8 cellular contexts compared by ENCODE assay signal in genomic region chr16:14974656-14975417, GRCh38. TPM values are rescaled to one million over a fixed set of nuclear protein-coding genes. Genes with fewer than 3 reads are reported as not detected.
DNase-seq lines count a peak whose midpoint lies in the region; ATAC-seq, FAIRE-seq and TF ChIP-seq lines count a peak whose summit lies in the region.
"Not testable (repeated sequence)": the region's sequence is repeated elsewhere in the genome, so short reads cannot be mapped to it uniquely, and the experiment has no call there.

Gene PDXDC1 (plus strand): TSS chr16:14975026. CDS start chr16:14975200, 174 bp downstream.

- not testable (repeated sequence) for H3K9me3 Mint-ChIP-seq in activated T-helper 2 cell treated with anti-CD3 and anti-CD28 coated beads, Interferon-gamma antibody, Interleukin-2, Interleukin-4, amounts not matched to agents 10 μg/mL and 5 μg/mL and 100 μg/mL, durations not matched to agents 14 hours and 24 hours and 36 hours; natural killer cell

- peak within 1 kb of the TSS; percentile 65 for H3K9ac ChIP-seq in Loucy (ENCODE audit: low read depth, low read length, poor library complexity, severe bottlenecking)

- not testable (repeated sequence) for H3K27me3 Mint-ChIP-seq in activated T-helper 2 cell treated with anti-CD3 and anti-CD28 coated beads, Interferon-gamma antibody, Interleukin-2, Interleukin-4, amounts not matched to agents 10 μg/mL and 5 μg/mL and 100 μg/mL, durations not matched to agents 14 hours and 24 hours and 36 hours (ENCODE audit: low read depth); natural killer cell (ENCODE audit: low read depth in 2 of 2)

- peak; percentile 94 for TF ChIP-seq POLR2A in H54 (IDR thresholded peaks at IDR 0.05; ENCODE audit: low read depth, low read length)

- H3K4me2 ChIP-seq in Loucy (ENCODE audit: low read depth, low read length, poor library complexity, severe bottlenecking), result peak within 1 kb of the TSS; percentile 58

- not testable (repeated sequence) for H3F3A ChIP-seq in Loucy (ENCODE audit: low read depth)

- peak within 1 kb of the TSS; percentile 73 for H3K4me3 ChIP-seq in Loucy (ENCODE audit: low read length, poor library complexity, severe bottlenecking)
- peak within 1 kb of the TSS; percentile 52 for H3K4me3 ChIP-seq in RWPE2 (ENCODE audit: severe bottlenecking)

- H3K27ac Mint-ChIP-seq in activated T-helper 2 cell treated with anti-CD3 and anti-CD28 coated beads, Interferon-gamma antibody, Interleukin-2, Interleukin-4, amounts not matched to agents 10 μg/mL and 5 μg/mL and 100 μg/mL, durations not matched to agents 14 hours and 24 hours and 36 hours, result peak within 1 kb of the TSS; percentile 70
- H3K27ac Mint-ChIP-seq in natural killer cell, result peak within 1 kb of the TSS; percentile 77 to 84

- H3K4me1 ChIP-seq in Loucy (ENCODE audit: insufficient read depth, low read length, poor library complexity, severe bottlenecking); RWPE2 (ENCODE audit: insufficient read depth, poor library complexity, severe bottlenecking): not testable (repeated sequence)

- not testable (repeated sequence) for H3K9me3 ChIP-seq in Loucy (ENCODE audit: insufficient read depth, low read depth, low read length); RWPE2 (ENCODE audit: severe bottlenecking)

- not testable (repeated sequence) for H4K20me1 ChIP-seq in Loucy (ENCODE audit: insufficient read depth, low read length, poor library complexity, severe bottlenecking)

- H2AFZ ChIP-seq in Loucy (ENCODE audit: low read length), result peak within 1 kb of the TSS; percentile 77; the same call in 1 of the 2 replicates

- H3K27ac ChIP-seq in RWPE2 (ENCODE audit: poor library complexity, severe bottlenecking), result peak within 1 kb of the TSS; percentile 54

- peak; percentile 94 for ATAC-seq in RWPE2 (ENCODE audit: low read depth)
- ATAC-seq in natural killer cell, result peak; percentile 93 to 98 (median 94)

- not testable (repeated sequence) for H3K79me2 ChIP-seq in Loucy (ENCODE audit: insufficient read depth, low read length)

- H3K27me3 ChIP-seq in Loucy (ENCODE audit: insufficient read depth, low read length, poor library complexity, severe bottlenecking); RWPE2 (ENCODE audit: insufficient read depth, poor library complexity, severe bottlenecking): not testable (repeated sequence)

- not testable (repeated sequence) for H3K9me2 ChIP-seq in Loucy (replicated peaks; ENCODE audit: low read depth, low read length)

- DNase-seq in EL, result peak; percentile 95
- peak; percentile 88 for DNase-seq in H54 (ENCODE audit: insufficient read length, low spot score)
- peak; percentile 97 for DNase-seq in RWPE2 (ENCODE audit: low spot score)
- DNase-seq in activated T-helper 2 cell treated with anti-CD3 and anti-CD28 coated beads, Interferon-gamma antibody, Interleukin-2, Interleukin-4, amounts not matched to agents 10 μg/mL and 5 μg/mL and 100 μg/mL, durations not matched to agents 14 hours and 24 hours and 36 hours (ENCODE audit: low spot score), result peak; percentile 95
- peak; percentile 78 for DNase-seq in fibroblast of peridontal ligament (ENCODE audit: extremely low read depth)
- DNase-seq in natural killer cell, result peak; percentile 93
- peak; percentile 94 to 100 (median 98) for DNase-seq in stimulated activated naive CD4-positive, alpha-beta T cell (lab: John Stamatoyannopoulos, UW)

- intact Hi-C loops in activated T-helper 2 cell treated with anti-CD3 and anti-CD28 coated beads, Interferon-gamma antibody, Interleukin-2, Interleukin-4, amounts not matched to agents 10 μg/mL and 5 μg/mL and 100 μg/mL, durations not matched to agents 14 hours and 24 hours and 36 hours (cut with micrococcal nuclease); natural killer cell (cut with micrococcal nuclease): not testable (repeated sequence)

- H3K36me3 ChIP-seq in Loucy (ENCODE audit: insufficient read depth, low read length); RWPE2 (ENCODE audit: low read depth): not testable (repeated sequence)

- not testable (repeated sequence) for H3K36me3 Mint-ChIP-seq in activated T-helper 2 cell treated with anti-CD3 and anti-CD28 coated beads, Interferon-gamma antibody, Interleukin-2, Interleukin-4, amounts not matched to agents 10 μg/mL and 5 μg/mL and 100 μg/mL, durations not matched to agents 14 hours and 24 hours and 36 hours (ENCODE audit: low read depth); natural killer cell

- TF ChIP-seq CTCF in Loucy (conservative IDR thresholded peaks at IDR 0.05; ENCODE audit: low read length); RWPE2 (IDR thresholded peaks at IDR 0.05; ENCODE audit: poor library complexity, severe bottlenecking); natural killer cell (IDR thresholded peaks at IDR 0.05): not testable (repeated sequence)

- peak within 1 kb of the TSS; percentile 83 for H3K4me3 Mint-ChIP-seq in activated T-helper 2 cell treated with anti-CD3 and anti-CD28 coated beads, Interferon-gamma antibody, Interleukin-2, Interleukin-4, amounts not matched to agents 10 μg/mL and 5 μg/mL and 100 μg/mL, durations not matched to agents 14 hours and 24 hours and 36 hours (ENCODE audit: low read depth)
- H3K4me3 Mint-ChIP-seq in natural killer cell, result peak within 1 kb of the TSS; percentile 85

- H3K4me1 Mint-ChIP-seq in activated T-helper 2 cell treated with anti-CD3 and anti-CD28 coated beads, Interferon-gamma antibody, Interleukin-2, Interleukin-4, amounts not matched to agents 10 μg/mL and 5 μg/mL and 100 μg/mL, durations not matched to agents 14 hours and 24 hours and 36 hours (ENCODE audit: low read depth), result peaks cover 11% of the 10 kb centered on the region
- peaks cover 9 to 12% of the 10 kb centered on the region in 2 donors for H3K4me1 Mint-ChIP-seq in natural killer cell

- FAIRE-seq in H54 (lab: Jason Lieb, UNC), result not testable (repeated sequence)

RNA-seq across cellular contexts. Expression of gene PDXDC1, which starts in this region (rescaled TPM):
- 55.2 and 56.5 TPM in 2 replicates for total RNA-seq in activated T-helper 2 cell treated with anti-CD3 and anti-CD28 coated beads, Interferon-gamma antibody, Interleukin-2, Interleukin-4, amounts not matched to agents 10 μg/mL and 5 μg/mL and 100 μg/mL, durations not matched to agents 14 hours and 24 hours and 36 hours
- total RNA-seq in natural killer cell, result 10 to 100 TPM; 72.7 to 88.2 (median 75.1) TPM

Comparison
In these comparisons a context has a peak if more than half of its experiments do, and no peak if none do; other contexts are left out.
1. Peak in every context shown above with its lines: DNase-seq, ATAC-seq, H3K4me3 ChIP-seq and H3K27ac ChIP-seq.